17 cellular contexts compared by ENCODE assay signal in genomic region chr15:82935382-82935781, GRCh38.
"Had no signal": no experiment of that assay in that cellular context is flagged by ENCODE, and none has a peak within 500 bp of the region (broad histone marks: within the 10 kb centered on the region; RNA-seq: fewer than 3 reads in every experiment).

No MANE protein-coding gene starts in this region.

- H3K9me3 Mint-ChIP-seq: natural killer cell treated with Interleukin-12 subunit alpha and Interleukin-12 subunit beta and Interleukin-15 and Interleukin-18, amount 100 ng/mL, for 72 hours; stimulated activated naive CD8-positive, alpha-beta T cell treated with anti-CD3 and anti-CD28 coated beads, Interleukin-15, amount 100 ng/mL, for 72 hours had no signal

- H3K36me3 Mint-ChIP-seq: natural killer cell treated with Interleukin-12 subunit alpha and Interleukin-12 subunit beta and Interleukin-15 and Interleukin-18, amount 100 ng/mL, for 72 hours had no signal

- H3K27ac Mint-ChIP-seq: natural killer cell treated with Interleukin-12 subunit alpha and Interleukin-12 subunit beta and Interleukin-15 and Interleukin-18, amount 100 ng/mL, for 72 hours had no signal

- H3K4me3 Mint-ChIP-seq: natural killer cell treated with Interleukin-12 subunit alpha and Interleukin-12 subunit beta and Interleukin-15 and Interleukin-18, amount 100 ng/mL, for 72 hours; stimulated activated naive CD8-positive, alpha-beta T cell treated with anti-CD3 and anti-CD28 coated beads, Interleukin-15, amount 100 ng/mL, for 72 hours had no signal

- ATAC-seq: heart left ventricle; left colon; left ventricle myocardium superior; natural killer cell treated with Interleukin-12 subunit alpha and Interleukin-12 subunit beta and Interleukin-15 and Interleukin-18, amount 100 ng/mL, for 72 hours; sciatic nerve; stimulated activated naive CD8-positive, alpha-beta T cell treated with anti-CD3 and anti-CD28 coated beads, Interleukin-15, amount 100 ng/mL, for 72 hours had no signal

- DNase-seq: dorsolateral prefrontal cortex; effector CD8-positive, alpha-beta T cell; heart left ventricle; hippocampal formation; left colon; left ventricle myocardium superior; mesenchymal stem cell; midbrain; occipital lobe; psoas muscle; retina; stimulated activated CD4-positive, alpha-beta T cell treated with anti-CD3 and anti-CD28 coated beads, Interleukin-2, amount 100 ng/mL, for 24 hours; stimulated activated CD4-positive, alpha-beta T cell treated with anti-CD3 and anti-CD28 coated beads, Interleukin-4, amount 100 ng/mL, for 4 hours; stimulated activated naive CD8-positive, alpha-beta T cell treated with anti-CD3 and anti-CD28 coated beads, Interleukin-15, amount 100 ng/mL, for 72 hours; testis had no signal
